ENCODE assay signal across 1 cellular context in genomic region chr11:104968365-104968855, GRCh38.
TF ChIP-seq lines count a peak whose summit lies in the region.

Gene CASP4, minus strand, starts transcription at chr11:104968574. Its CDS starts 49 bp downstream, at chr11:104968525.

TF ChIP-seq in HepG2, 621 proteins besides CTCF, POLR2A, EP300 and RAD21 (continued from another document and continues in another):
- TF ChIP-seq AKNA (CRISPR knock-in tag; IDR thresholded peaks at IDR 0.05; ENCODE audit: borderline replicate concordance) (no peak), HMGXB3 (CRISPR knock-in tag; IDR thresholded peaks at IDR 0.05; ENCODE audit: borderline replicate concordance) (0 out of 2 replicates have a peak, but pooled peaks have one; percentile 47), TRIM22 (IDR thresholded peaks at IDR 0.05) (no peak), ZNF143 (CRISPR knock-in tag; IDR thresholded peaks at IDR 0.05) (no peak), ATRX (CRISPR knock-in tag; IDR thresholded peaks at IDR 0.05; ENCODE audit: borderline replicate concordance) (no peak), GABPA (IDR thresholded peaks at IDR 0.05; ENCODE audit: low read depth, low read length) (no peak), GABPA (CRISPR knock-in tag; IDR thresholded peaks at IDR 0.05; ENCODE audit: low read depth) (peak; percentile 60), DMAP1 (CRISPR knock-in tag; IDR thresholded peaks at IDR 0.05) (peak; percentile 26; the same call in 1 of the 2 replicates), ZNF710 (CRISPR knock-in tag; IDR thresholded peaks at IDR 0.05; ENCODE audit: borderline replicate concordance) (0 out of 2 replicates have a peak, but pooled peaks have one; percentile 22), PCBP1 (IDR thresholded peaks at IDR 0.05; ENCODE audit: borderline replicate concordance, low read depth, low read length) (no peak), MAFF (IDR thresholded peaks at IDR 0.05; ENCODE audit: low read depth, low read length) (peak; percentile 57; the same call in 1 of the 2 replicates), KAT8 (CRISPR knock-in tag; IDR thresholded peaks at IDR 0.05) (peak; percentile 73), POLR2G (IDR thresholded peaks at IDR 0.05; ENCODE audit: low read depth, low read length) (peak; percentile 25; the same call in 1 of the 2 replicates), GRHL1 (CRISPR knock-in tag; conservative IDR thresholded peaks at IDR 0.05) (no peak), SAP130 (CRISPR knock-in tag; IDR thresholded peaks at IDR 0.05; ENCODE audit: low read depth) (peak; percentile 74), UBTF (CRISPR knock-in tag; IDR thresholded peaks at IDR 0.05) (no peak), PHF20 (CRISPR knock-in tag; IDR thresholded peaks at IDR 0.05) (peak; percentile 12; the same call in 1 of the 2 replicates), ZNF326 (CRISPR knock-in tag; IDR thresholded peaks at IDR 0.05; ENCODE audit: borderline replicate concordance) (no peak), ATAD3A (CRISPR knock-in tag; IDR thresholded peaks at IDR 0.05) (no peak), ZGPAT (CRISPR knock-in tag; IDR thresholded peaks at IDR 0.05) (peak; percentile 63; the same call in 1 of the 2 replicates), ZNF550 (CRISPR knock-in tag; IDR thresholded peaks at IDR 0.05; ENCODE audit: borderline replicate concordance) (no peak), ETV5 (CRISPR knock-in tag; IDR thresholded peaks at IDR 0.05; ENCODE audit: borderline replicate concordance) (peak; percentile 69), NR1H2 (CRISPR knock-in tag; IDR thresholded peaks at IDR 0.05; ENCODE audit: borderline replicate concordance, low read depth) (no peak), TCF7 (IDR thresholded peaks at IDR 0.05; ENCODE audit: low read depth) (no peak), STAT6 (CRISPR knock-in tag; IDR thresholded peaks at IDR 0.05; ENCODE audit: borderline replicate concordance) (no peak), GABPB1 (CRISPR knock-in tag; IDR thresholded peaks at IDR 0.05) (peak; percentile 15; the same call in 1 of the 2 replicates), ZNF251 (CRISPR knock-in tag; IDR thresholded peaks at IDR 0.05) (no peak), MIXL1 (CRISPR knock-in tag; IDR thresholded peaks at IDR 0.05) (peak; percentile 74; the same call in 1 of the 2 replicates), GATAD2A (CRISPR knock-in tag; IDR thresholded peaks at IDR 0.05) (peak; percentile 34; the same call in 1 of the 2 replicates), ZNF598 (CRISPR knock-in tag; IDR thresholded peaks at IDR 0.05; ENCODE audit: borderline replicate concordance) (no peak), ZNF503 (CRISPR knock-in tag; IDR thresholded peaks at IDR 0.05) (peak; percentile 2; the same call in 1 of the 2 replicates)
